ENCODE assay signal across 13 cellular contexts in genomic region chr7:132578050-132578370, GRCh38. TPM values are rescaled to one million over a fixed set of nuclear protein-coding genes. Genes with fewer than 3 reads are reported as not detected.
A peak's percentile ranks its signal among the peaks of the same experiment; 100 is the strongest.
DNase-seq lines count a peak whose midpoint lies in the region; ATAC-seq and TF ChIP-seq lines count a peak whose summit lies in the region.
"Had no signal": no experiment of that assay in that cellular context is flagged by ENCODE, and none has a peak within 500 bp of the region (broad histone marks: within the 10 kb centered on the region; RNA-seq: fewer than 3 reads in every experiment).

No MANE protein-coding gene starts in this region.

- intact Hi-C loops in activated CD8-positive, alpha-beta T cell treated with anti-CD3 and anti-CD28 coated beads for 36 hours (cut with micrococcal nuclease), result no loop called here

- no peaks in the 10 kb centered on the region for H3K9me3 ChIP-seq in iPS-18a (ENCODE audit: control insufficient read depth, low read depth, low read length)
- H3K9me3 ChIP-seq in gastroesophageal sphincter, result no peaks in the 10 kb centered on the region
- H3K9me3 ChIP-seq: colonic mucosa, pancreas had no signal

- TF ChIP-seq EP300 in gastroesophageal sphincter (IDR thresholded peaks at IDR 0.05), result no peak

- H3K27me3 ChIP-seq in iPS-18a (ENCODE audit: control insufficient read depth, insufficient read depth, low read length), result peaks cover 63% of the 10 kb centered on the region
- peaks cover 40% of the 10 kb centered on the region for H3K27me3 ChIP-seq in gastroesophageal sphincter

- no peak overlapping the region for H3K9ac ChIP-seq in iPS-18a (ENCODE audit: low read length)

- H3K4me1 ChIP-seq in iPS-18a (ENCODE audit: control insufficient read depth, low read depth, low read length) (peaks cover 29% of the 10 kb centered on the region), gastroesophageal sphincter (peaks cover 0 to 50% (median 18%) of the 10 kb centered on the region in 3 donors)
- H3K4me1 ChIP-seq: colonic mucosa had no signal

- H3K4me3 ChIP-seq in iPS-18a (ENCODE audit: low read length), result peak overlapping the region; percentile 46
- H3K4me3 ChIP-seq in gastroesophageal sphincter, result no peak overlapping the region

- CTCF ChIA-PET in activated CD8-positive, alpha-beta T cell treated with anti-CD3 and anti-CD28 coated beads for 36 hours (lab: Charles Lee), result interaction anchor here (1.1 to 10.9 kb wide), 3 partner anchors 13 to 258 kb away, joined by 3 to 117 read pairs (median 110); no protein-coding TSS in a partner anchor

- no peak for DNase-seq in activated T-cell treated with anti-CD3 and anti-CD28 coated beads, Interleukin-2, amount 50 U/mL, for 4 hours
- DNase-seq in activated T-cell treated with anti-CD3 and anti-CD28 coated beads, Interleukin-2, amount 50 U/mL, for 48 hours, result no peak
- DNase-seq in activated CD8-positive, alpha-beta T cell treated with anti-CD3 and anti-CD28 coated beads for 36 hours, result no peak
- DNase-seq in NCI-H2171 treated with DMSO at 0.1 percent for 48 hours (lab: John Stamatoyannopoulos, UW), result no peak
- no peak for DNase-seq in SKM-1 treated with dmso at 0.1 percent for 144 hours (lab: John Stamatoyannopoulos, UW; ENCODE audit: unreplicated experiment)
- DNase-seq: activated CD8-positive, alpha-beta memory T cell treated with anti-CD3 and anti-CD28 coated beads, Interleukin-2, amount 50 U/mL, for 48 hours; aorta; colonic mucosa; NCI-H2081 had no signal

- no peaks in the 10 kb centered on the region for H3K36me3 Mint-ChIP-seq in activated T-cell treated with anti-CD3 and anti-CD28 coated beads, Interleukin-2, amount 50 U/mL, for 4 hours (ENCODE audit: insufficient read depth)
- H3K36me3 Mint-ChIP-seq in activated CD8-positive, alpha-beta T cell treated with anti-CD3 and anti-CD28 coated beads for 36 hours (ENCODE audit: low read depth), result no peaks in the 10 kb centered on the region
- H3K36me3 Mint-ChIP-seq in stimulated activated memory B cell treated with anti-CD40 and anti-IgM and Interleukin-4, amounts not matched to agents 10 μg/mL and 1 μg/mL and 100 μg/mL, for 72 hours, result no peaks in the 10 kb centered on the region

- TF ChIP-seq POLR2A in gastroesophageal sphincter (IDR thresholded peaks at IDR 0.05), result no peak

- H3K4me3 Mint-ChIP-seq in activated T-cell treated with anti-CD3 and anti-CD28 coated beads, Interleukin-2, amount 50 U/mL, for 4 hours, result peak overlapping the region; percentile 63
- H3K4me3 Mint-ChIP-seq in activated CD8-positive, alpha-beta T cell treated with anti-CD3 and anti-CD28 coated beads for 36 hours, result peak overlapping the region; percentile 34
- H3K4me3 Mint-ChIP-seq in stimulated activated memory B cell treated with anti-CD40 and anti-IgM and Interleukin-4, amounts not matched to agents 10 μg/mL and 1 μg/mL and 100 μg/mL, for 72 hours, result peak overlapping the region; percentile 51

- peaks cover 21% of the 10 kb centered on the region for H3K4me1 Mint-ChIP-seq in activated T-cell treated with anti-CD3 and anti-CD28 coated beads, Interleukin-2, amount 50 U/mL, for 4 hours (ENCODE audit: low read depth)
- peaks cover 20% of the 10 kb centered on the region for H3K4me1 Mint-ChIP-seq in activated CD8-positive, alpha-beta T cell treated with anti-CD3 and anti-CD28 coated beads for 36 hours (ENCODE audit: low read depth)
- peaks cover 7% of the 10 kb centered on the region for H3K4me1 Mint-ChIP-seq in stimulated activated memory B cell treated with anti-CD40 and anti-IgM and Interleukin-4, amounts not matched to agents 10 μg/mL and 1 μg/mL and 100 μg/mL, for 72 hours

- ATAC-seq in activated T-cell treated with anti-CD3 and anti-CD28 coated beads, Interleukin-2, amount 50 U/mL, for 4 hours, result no peak
- no peak for ATAC-seq in activated CD8-positive, alpha-beta T cell treated with anti-CD3 and anti-CD28 coated beads for 36 hours
- ATAC-seq in stimulated activated memory B cell treated with anti-CD40 and anti-IgM and Interleukin-4, amounts not matched to agents 10 μg/mL and 1 μg/mL and 100 μg/mL, for 72 hours, result no peak
- no peak for ATAC-seq in gastroesophageal sphincter

- no peak overlapping the region for H3K27ac Mint-ChIP-seq in activated CD8-positive, alpha-beta T cell treated with anti-CD3 and anti-CD28 coated beads for 36 hours
- no peak overlapping the region for H3K27ac Mint-ChIP-seq in stimulated activated memory B cell treated with anti-CD40 and anti-IgM and Interleukin-4, amounts not matched to agents 10 μg/mL and 1 μg/mL and 100 μg/mL, for 72 hours

- POLR2A ChIA-PET in activated CD8-positive, alpha-beta T cell treated with anti-CD3 and anti-CD28 coated beads for 36 hours (lab: Charles Lee), result interaction anchor here (1.2 kb wide), 1 partner anchor 21 kb away, joined by 4 read pairs; no protein-coding TSS in a partner anchor

- WGBS in gastroesophageal sphincter (ENCODE audit: low coverage in 1 of 2), 2 donors, result 60 to 92% methylated on average over 1 to 2 of the region's 3 CpGs

- H3K27ac ChIP-seq in iPS-18a (ENCODE audit: low read length) (no peak overlapping the region), gastroesophageal sphincter (peak overlapping the region in 1 of 4 donors; percentile 35)
- H3K27ac ChIP-seq: colonic mucosa, pancreas had no signal

- H3K36me3 ChIP-seq in iPS-18a (ENCODE audit: control insufficient read depth, low read depth, low read length) (no peaks in the 10 kb centered on the region), gastroesophageal sphincter (no peaks in the 10 kb centered on the region)
- H3K36me3 ChIP-seq: colonic mucosa, pancreas had no signal

- no peaks in the 10 kb centered on the region for H3K9me3 Mint-ChIP-seq in activated T-cell treated with anti-CD3 and anti-CD28 coated beads, Interleukin-2, amount 50 U/mL, for 4 hours
- no peaks in the 10 kb centered on the region for H3K9me3 Mint-ChIP-seq in activated CD8-positive, alpha-beta T cell treated with anti-CD3 and anti-CD28 coated beads for 36 hours
- H3K9me3 Mint-ChIP-seq in stimulated activated memory B cell treated with anti-CD40 and anti-IgM and Interleukin-4, amounts not matched to agents 10 μg/mL and 1 μg/mL and 100 μg/mL, for 72 hours, result no peaks in the 10 kb centered on the region

- TF ChIP-seq CTCF in activated CD8-positive, alpha-beta T cell treated with anti-CD3 and anti-CD28 coated beads for 36 hours (IDR thresholded peaks at IDR 0.05), result no peak
- no peak for TF ChIP-seq CTCF in gastroesophageal sphincter (IDR thresholded peaks at IDR 0.05)

- peaks cover 53% of the 10 kb centered on the region for H3K27me3 Mint-ChIP-seq in activated T-cell treated with anti-CD3 and anti-CD28 coated beads, Interleukin-2, amount 50 U/mL, for 4 hours (ENCODE audit: low read depth)
- peaks cover 46% of the 10 kb centered on the region for H3K27me3 Mint-ChIP-seq in activated CD8-positive, alpha-beta T cell treated with anti-CD3 and anti-CD28 coated beads for 36 hours
- peaks cover 75% of the 10 kb centered on the region for H3K27me3 Mint-ChIP-seq in stimulated activated memory B cell treated with anti-CD40 and anti-IgM and Interleukin-4, amounts not matched to agents 10 μg/mL and 1 μg/mL and 100 μg/mL, for 72 hours

RNA-seq across cellular contexts. Expression of gene PLXNA4, which starts 1.7 kb away (rescaled TPM):
- under 1 TPM; 0.08 to 0.38 (median 0.08) TPM for total RNA-seq in activated T-cell treated with anti-CD3 and anti-CD28 coated beads, Interleukin-2, amount 50 U/mL, for 4 hours
- under 1 TPM; 0.18 to 0.70 TPM for total RNA-seq in activated CD8-positive, alpha-beta T cell treated with anti-CD3 and anti-CD28 coated beads for 36 hours
- total RNA-seq in gastroesophageal sphincter, result 10 to 100 TPM in 2 of 4 donors, 1 to 10 TPM in 2; 4.8 to 19.7 (median 10.7) TPM
